ENCODE assay signal across 11 cellular contexts in genomic region chr16:1537763-1538289, GRCh38. TPM values are rescaled to one million over a fixed set of nuclear protein-coding genes. Genes with fewer than 3 reads are reported as not detected.
DNase-seq lines count a peak whose midpoint lies in the region; TF ChIP-seq lines count a peak whose summit lies in the region.
"Had no signal": no experiment of that assay in that cellular context is flagged by ENCODE, and none has a peak within 500 bp of the region (broad histone marks: within the 10 kb centered on the region; RNA-seq: fewer than 3 reads in every experiment).

No MANE protein-coding gene starts in this region.

- peaks cover 58% of the 10 kb centered on the region for H3K36me3 ChIP-seq in effector memory CD4-positive, alpha-beta T cell (ENCODE audit: control insufficient read depth, insufficient read depth, low read length)
- no peaks in the 10 kb centered on the region for H3K36me3 ChIP-seq in PC-9 (ENCODE audit: low read depth)

- TF ChIP-seq CTCF in GM10266 (IDR thresholded peaks at IDR 0.05; ENCODE audit: control insufficient read depth, insufficient read depth, low read depth, missing control alignments), result no peak
- TF ChIP-seq CTCF in PC-9 (conservative IDR thresholded peaks at IDR 0.05), result no peak

- BruUV-seq in PC-9 (replicated peaks; lab: Mats Ljungman, UMichigan), result no TSS peak

- POLR2A ChIA-PET in PC-9 (lab: Charles Lee; ENCODE audit: unreplicated experiment), result no interaction called here

- H3K27me3 ChIP-seq in effector memory CD4-positive, alpha-beta T cell (replicated peaks; ENCODE audit: control insufficient read depth, insufficient read depth, low read length, poor library complexity, severe bottlenecking), result no peaks in the 10 kb centered on the region
- no peaks in the 10 kb centered on the region for H3K27me3 ChIP-seq in PC-9 (ENCODE audit: insufficient read depth, low read depth)

- H2AFZ ChIP-seq in PC-9, result no peak overlapping the region

- H3K4me2 ChIP-seq in PC-9, result no peak overlapping the region

- no peak overlapping the region for H3K4me3 ChIP-seq in effector memory CD4-positive, alpha-beta T cell (ENCODE audit: insufficient read depth, low read depth, low read length, poor library complexity, severe bottlenecking)
- H3K4me3 ChIP-seq in PC-9, result no peak overlapping the region

- H3K9me3 ChIP-seq in effector memory CD4-positive, alpha-beta T cell (ENCODE audit: control insufficient read depth, low read length), result no peaks in the 10 kb centered on the region
- H3K9me3 ChIP-seq in PC-9 (ENCODE audit: insufficient read depth, low read depth), result no peaks in the 10 kb centered on the region

- no peaks in the 10 kb centered on the region for H3K79me2 ChIP-seq in PC-9 (ENCODE audit: low read depth)

- peak overlapping the region; percentile 21 for H3K27ac ChIP-seq in effector memory CD4-positive, alpha-beta T cell (ENCODE audit: insufficient read depth, low read length, poor library complexity, severe bottlenecking)
- H3K27ac ChIP-seq in PC-9, result no peak overlapping the region

- H4K20me1 ChIP-seq in PC-9 (ENCODE audit: insufficient read depth), result no peaks in the 10 kb centered on the region

- intact Hi-C loops in PC-9 (cut with micrococcal nuclease; ENCODE audit: unreplicated experiment), result no loop called here

- no peaks in the 10 kb centered on the region for H3K9me2 ChIP-seq in PC-9 (ENCODE audit: insufficient read depth)

- DNase-seq in GM10266 (ENCODE audit: extremely low spot score) (peak; percentile 18), NCI-H345 (lab: John Stamatoyannopoulos, UW) (no peak), DMS114 treated with DMSO at 0.1 percent for 48 hours (lab: John Stamatoyannopoulos, UW; ENCODE audit: unreplicated experiment) (no peak), NCI-H82 treated with DMSO at 0.1 percent for 48 hours (lab: John Stamatoyannopoulos, UW; ENCODE audit: unreplicated experiment) (no peak), PC-9 (no peak)
- peak; percentile 22 to 28 for DNase-seq in activated CD4-positive, alpha-beta T cell treated with anti-CD3 and anti-CD28 coated beads, Interleukin-2, amount 50 U/mL, for 4 hours
- no peak for DNase-seq in effector memory CD4-positive, alpha-beta T cell
- peak; percentile 46 for DNase-seq in stimulated activated CD4-positive, alpha-beta T cell treated with anti-CD3 and anti-CD28 coated beads, Interleukin-4, amount 100 ng/mL, for 1 hour
- DNase-seq: Calu3 had no signal

- H3K4me1 ChIP-seq in effector memory CD4-positive, alpha-beta T cell (ENCODE audit: control insufficient read depth, insufficient read depth, low read length, poor library complexity, severe bottlenecking), result peaks cover 58% of the 10 kb centered on the region
- H3K4me1 ChIP-seq in PC-9 (replicated peaks; ENCODE audit: insufficient read depth), result peaks cover 9% of the 10 kb centered on the region

- H3F3A ChIP-seq in PC-9 (ENCODE audit: insufficient read depth, low read depth), result no peaks in the 10 kb centered on the region

- CTCF ChIA-PET in PC-9 (lab: Charles Lee), result no interaction called here

RNA-seq across cellular contexts. Expression of gene TMEM204, which starts 4.4 kb away (rescaled TPM):
- total RNA-seq in PC-9 (2021), result not detected in 2 replicates
- total RNA-seq: Calu3, SK-MEL-5 had no signal

RNA-seq across cellular contexts. Expression of gene TELO2, which starts 44.7 kb away (rescaled TPM):
- total RNA-seq in PC-9 (2021), result 56.0 and 67.6 TPM in 2 replicates

RNA-seq across cellular contexts. Expression of gene PTX4, which starts 49.1 kb away (rescaled TPM):
- total RNA-seq in PC-9 (2021), result 0.39 TPM in 1 of 2 replicates, not detected in the other
- total RNA-seq: Calu3, mononuclear cell, SK-MEL-5 had no signal

Comparison
In these comparisons a context has a peak if more than half of its experiments do, and no peak if none do; other contexts are left out.
1. DNase-seq: peak in GM10266 (single experiment), activated CD4-positive, alpha-beta T cell treated with anti-CD3 and anti-CD28 coated beads, Interleukin-2, amount 50 U/mL, for 4 hours (2 of 2) and stimulated activated CD4-positive, alpha-beta T cell treated with anti-CD3 and anti-CD28 coated beads, Interleukin-4, amount 100 ng/mL, for 1 hour (single experiment); none in effector memory CD4-positive, alpha-beta T cell (0 of 3), NCI-H345 (single experiment), DMS114 treated with DMSO at 0.1 percent for 48 hours (single experiment), NCI-H82 treated with DMSO at 0.1 percent for 48 hours (single experiment) and PC-9 (0 of 2).